In the genomic region with DNA sequence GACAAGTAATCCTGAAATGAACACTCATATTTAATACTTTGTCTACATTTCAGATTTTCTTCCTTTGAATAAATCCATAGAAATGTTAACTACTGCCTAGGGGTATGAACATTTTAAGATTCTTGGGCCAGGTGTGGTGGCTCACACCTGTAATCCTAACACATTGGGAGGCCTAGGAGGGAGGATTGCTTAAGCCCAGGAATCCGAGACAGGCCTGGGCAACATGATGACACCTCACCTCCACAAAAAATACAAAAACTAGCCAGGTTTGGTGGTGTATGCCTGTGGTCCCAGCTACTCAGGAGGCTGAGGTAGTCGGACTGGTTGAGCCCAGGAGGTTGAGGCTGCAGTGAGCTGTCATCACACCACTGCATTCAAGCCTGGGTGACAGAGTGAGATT, we compare ENCODE assay signal across 9 cellular contexts.
"Had no signal": no experiment of that assay in that cellular context is flagged by ENCODE, and none has a peak within 500 bp of the region (broad histone marks: within the 10 kb centered on the region; RNA-seq: fewer than 3 reads in every experiment).

No MANE protein-coding gene starts in this region.

- H2AFZ ChIP-seq: GM23338 had no signal

- FAIRE-seq: H1, H54, HepG2 had no signal

- H3K9ac ChIP-seq: KMS-11 had no signal

- DNase-seq: H9, HCEC 1CT, KBM-7 had no signal

- H3K4me3 ChIP-seq: GM23338 had no signal

- H3K27ac ChIP-seq: HL-60, KMS-11 had no signal

- H3K4me2 ChIP-seq: GM23338, KMS-11 had no signal

- ATAC-seq: GM23338, HepG2 had no signal
